Comparison of ENCODE assay signal across 8 cellular contexts in the genomic region with DNA sequence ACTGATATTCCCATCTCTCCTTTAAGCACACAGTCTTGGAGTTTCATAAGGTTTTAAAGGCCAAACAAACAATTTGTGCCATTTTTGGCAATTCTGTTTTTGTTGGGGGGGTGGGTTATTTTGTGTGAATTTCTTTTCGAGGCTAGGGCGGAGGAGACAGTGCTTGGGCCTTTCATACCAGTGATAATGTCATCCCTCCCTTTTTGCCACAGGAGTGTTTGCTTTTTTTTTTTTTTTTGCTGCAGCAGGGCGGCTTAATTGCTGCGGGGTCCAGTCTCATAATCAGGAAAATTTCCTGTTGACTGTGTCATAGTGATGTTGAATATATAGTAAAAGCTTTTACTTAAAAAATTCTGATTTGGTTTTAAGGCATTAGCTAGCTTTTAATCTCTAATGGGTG. TPM values are rescaled to one million over a fixed set of nuclear protein-coding genes. Genes with fewer than 3 reads are reported as not detected.
A peak's percentile ranks its signal among the peaks of the same experiment; 100 is the strongest.
DNase-seq lines count a peak whose midpoint lies in the region; ATAC-seq and TF ChIP-seq lines count a peak whose summit lies in the region.

No MANE protein-coding gene starts in this region.

- TF ChIP-seq CTCF in BJ (IDR thresholded peaks at IDR 0.05; ENCODE audit: insufficient read depth, low read depth, low read length) (no peak), LNCaP clone FGC (IDR thresholded peaks at IDR 0.05; ENCODE audit: control insufficient read depth, extremely low read depth, insufficient read depth) (no peak), colonic mucosa (IDR thresholded peaks at IDR 0.05) (no peak)

- peak overlapping the region; percentile 85 to 92 for H3K27ac Mint-ChIP-seq in natural killer cell treated with Interleukin-12 subunit alpha and Interleukin-12 subunit beta and Interleukin-15 and Interleukin-18, amount 100 ng/mL, for 72 hours

- H3K27me3 ChIP-seq in BJ (ENCODE audit: control insufficient read depth, insufficient read depth, low read length) (no peaks in the 10 kb centered on the region), colonic mucosa (no peaks in the 10 kb centered on the region)

- peak overlapping the region; percentile 94 for H3K4me3 Mint-ChIP-seq in natural killer cell treated with Interleukin-12 subunit alpha and Interleukin-12 subunit beta and Interleukin-15 and Interleukin-18, amount 100 ng/mL, for 72 hours

- H3K9ac ChIP-seq in colonic mucosa (ENCODE audit: low read depth in 2 of 2, low read length in 2 of 2): peak overlapping the region; percentile 94 to 97

- no peaks in the 10 kb centered on the region for H3K36me3 ChIP-seq in BJ (ENCODE audit: control insufficient read depth, insufficient read depth, low read length)
- no peaks in the 10 kb centered on the region for H3K36me3 ChIP-seq in colonic mucosa

- H3K27me3 Mint-ChIP-seq in natural killer cell treated with Interleukin-12 subunit alpha and Interleukin-12 subunit beta and Interleukin-15 and Interleukin-18, amount 100 ng/mL, for 72 hours: no peaks in the 10 kb centered on the region

- POLR2A ChIA-PET in BJ (lab: Charles Lee): no interaction called here

- ATAC-seq in natural killer cell treated with Interleukin-12 subunit alpha and Interleukin-12 subunit beta and Interleukin-15 and Interleukin-18, amount 100 ng/mL, for 72 hours: no peak
- no peak for ATAC-seq in GM19452 (IDR thresholded peaks at IDR 0.05; ENCODE audit: unreplicated experiment)

- H3K9me3 Mint-ChIP-seq in natural killer cell treated with Interleukin-12 subunit alpha and Interleukin-12 subunit beta and Interleukin-15 and Interleukin-18, amount 100 ng/mL, for 72 hours: no peaks in the 10 kb centered on the region

- H3K4me1 ChIP-seq in colonic mucosa: peaks cover 13% of the 10 kb centered on the region

- DNase-seq in BJ (ENCODE audit: low read depth) (no peak), LNCaP clone FGC (ENCODE audit: low read depth) (no peak), colonic mucosa (no peak), Kasumi-1 (lab: John Stamatoyannopoulos, UW) (no peak), posterior vena cava (ENCODE audit: low spot score) (no peak)
- DNase-seq in natural killer cell treated with Interleukin-12 subunit alpha and Interleukin-12 subunit beta and Interleukin-15 and Interleukin-18, amount 100 ng/mL, for 72 hours (ENCODE audit: low spot score): no peak
- no peak for DNase-seq in NK-92 treated with Interleukin-12 subunit alpha and Interleukin-12 subunit beta, amount 100 ng/mL, for 24 hours (lab: John Stamatoyannopoulos, UW)

- H3K27ac ChIP-seq in colonic mucosa: no peak overlapping the region

- no peaks in the 10 kb centered on the region for H3K9me3 ChIP-seq in colonic mucosa

- intact Hi-C loops in colonic mucosa (cut with DNase I): no loop called here
- intact Hi-C loops in posterior vena cava (cut with DNase I): loop anchor here in 1 of 2 donors (10.0 kb wide), 1 partner anchor 80 kb away; a partner anchor contains a TSS

- peaks cover 6% of the 10 kb centered on the region for H3K36me3 Mint-ChIP-seq in natural killer cell treated with Interleukin-12 subunit alpha and Interleukin-12 subunit beta and Interleukin-15 and Interleukin-18, amount 100 ng/mL, for 72 hours

- H3K4me1 Mint-ChIP-seq in natural killer cell treated with Interleukin-12 subunit alpha and Interleukin-12 subunit beta and Interleukin-15 and Interleukin-18, amount 100 ng/mL, for 72 hours (ENCODE audit: low read depth in 2 of 2): peaks cover 29 to 40% of the 10 kb centered on the region in 2 donors

- CTCF ChIA-PET in BJ (lab: Yijun Ruan, JAX): interaction anchor here (0.7 kb wide), 1 partner anchor 171 kb away, joined by 3 read pairs; no protein-coding TSS in a partner anchor

- H3K4me3 ChIP-seq in BJ (ENCODE audit: low read depth, low read length): peak overlapping the region; percentile 98
- peak overlapping the region; percentile 92 for H3K4me3 ChIP-seq in LNCaP clone FGC (ENCODE audit: low read depth, low read length)
- H3K4me3 ChIP-seq in colonic mucosa: peak overlapping the region; percentile 93

RNA-seq across cellular contexts. Expression of a gene that starts 1.7 kb away (rescaled TPM):
- polyA plus RNA-seq in BJ (2011; rRNA removed): 66.2 and 92.8 TPM in 2 replicates
- 63.0 and 89.3 TPM in 2 replicates for polyA minus RNA-seq in BJ (2011; rRNA and poly(A)+ RNA removed)
- total RNA-seq in colonic mucosa (100 to 1,000 TPM; 102 to 155 TPM), posterior vena cava (100 to 1,000 TPM; 129 to 138 TPM)
- total RNA-seq in natural killer cell treated with Interleukin-12 subunit alpha and Interleukin-12 subunit beta and Interleukin-15 and Interleukin-18, amount 100 ng/mL, for 72 hours: 100 to 1,000 TPM; 192 to 217 TPM
